21 cellular contexts compared by ENCODE assay signal in genomic region chr2:229669841-229670240, GRCh38.
"Had no signal": no experiment of that assay in that cellular context is flagged by ENCODE, and none has a peak within 500 bp of the region (broad histone marks: within the 10 kb centered on the region; RNA-seq: fewer than 3 reads in every experiment).

No MANE protein-coding gene starts in this region.

- H3K36me3 ChIP-seq: esophagus squamous epithelium, prostate gland, right lobe of liver, spleen, tibial nerve, upper lobe of right lung, vagina had no signal

- H3K27me3 ChIP-seq: foreskin keratinocyte, right lobe of liver, testis, tibial nerve, vagina had no signal

- DNase-seq: effector memory CD8-positive, alpha-beta T cell; esophagus squamous epithelium; foreskin keratinocyte; left colon; left ventricle myocardium superior; mesenchymal stem cell; naive B cell; occipital lobe; right lobe of liver; spleen; stimulated activated CD4-positive, alpha-beta T cell treated with anti-CD3 and anti-CD28 coated beads, Interleukin-15, amount 100 ng/mL, for 24 hours; stimulated activated CD4-positive, alpha-beta T cell treated with anti-CD3 and anti-CD28 coated beads, Interleukin-1b, Interleukin-23, amount 100 ng/mL, for 48 hours; stimulated activated CD4-positive, alpha-beta T cell treated with anti-CD3 and anti-CD28 coated beads, Interleukin-4, amount 100 ng/mL, for 24 hours; testis; upper lobe of right lung had no signal

- H3K79me2 ChIP-seq: parathyroid adenoma had no signal

- ATAC-seq: effector memory CD8-positive, alpha-beta T cell; foreskin keratinocyte; left colon; left ventricle myocardium superior; right lobe of liver; stimulated activated memory B cell treated with anti-CD40 and anti-IgM and Interleukin-4, amounts not matched to agents 10 μg/mL and 1 μg/mL and 100 μg/mL, for 72 hours; upper lobe of right lung had no signal

- H3K27ac ChIP-seq: esophagus squamous epithelium, foreskin keratinocyte, parathyroid adenoma, prostate gland, right lobe of liver, spleen, testis, tibial nerve, upper lobe of right lung, vagina had no signal

- H3K4me1 ChIP-seq: foreskin keratinocyte, prostate gland, right lobe of liver, spleen, testis, tibial nerve, upper lobe of right lung, vagina had no signal

- H3K9me3 ChIP-seq: esophagus squamous epithelium, prostate gland, right lobe of liver, spleen, testis, tibial nerve, upper lobe of right lung, vagina had no signal

- H3K9ac ChIP-seq: parathyroid adenoma had no signal

- H3K4me3 ChIP-seq: esophagus squamous epithelium, lung, prostate gland, right lobe of liver, spleen, testis, tibial nerve, upper lobe of right lung, vagina had no signal
